In genomic region chr5:9733456-9733855, GRCh38 we compare ENCODE assay signal across 26 cellular contexts.
"Had no signal": no experiment of that assay in that cellular context is flagged by ENCODE, and none has a peak within 500 bp of the region (broad histone marks: within the 10 kb centered on the region; RNA-seq: fewer than 3 reads in every experiment).

No MANE protein-coding gene starts in this region.

- H3K9me3 Mint-ChIP-seq: activated CD4-positive, alpha-beta T cell treated with anti-CD3 and anti-CD28 coated beads, Interleukin-2, amount 10 ng/mL, durations not matched to agents 7 days and 5 days; activated CD8-positive, alpha-beta T cell treated with anti-CD3 and anti-CD28 coated beads for 36 hours; neural crest cell had no signal

- ATAC-seq: activated CD4-positive, CD25-positive, alpha-beta regulatory T cell treated with anti-CD3 and anti-CD28 coated beads, Interleukin-2, amount 50 U/mL, for 24 hours; activated CD8-positive, alpha-beta memory T cell treated with anti-CD3 and anti-CD28 coated beads, Interleukin-2, amount 10 ng/mL, durations not matched to agents 7 days and 5 days; activated CD8-positive, alpha-beta T cell treated with anti-CD3 and anti-CD28 coated beads for 36 hours; activated naive CD8-positive, alpha-beta T cell treated with anti-CD3 and anti-CD28 coated beads, Interleukin-2, amount 50 U/mL, for 24 hours; gastroesophageal sphincter; left cardiac atrium; right lobe of liver; stimulated activated effector memory CD8-positive, alpha-beta T cell treated with anti-CD3 and anti-CD28 coated beads, Interleukin-12 subunit alpha, Interleukin-12 subunit beta, amount 100 ng/mL, for 72 hours; stimulated activated naive CD8-positive, alpha-beta T cell treated with anti-CD3 and anti-CD28 coated beads, Interleukin-15, amount 100 ng/mL, for 72 hours had no signal

- H3K4me3 Mint-ChIP-seq: activated CD4-positive, alpha-beta T cell treated with anti-CD3 and anti-CD28 coated beads, Interleukin-2, amount 10 ng/mL, durations not matched to agents 7 days and 5 days; activated CD8-positive, alpha-beta memory T cell treated with anti-CD3 and anti-CD28 coated beads, Interleukin-2, amount 10 ng/mL, durations not matched to agents 7 days and 5 days; activated CD8-positive, alpha-beta T cell treated with anti-CD3 and anti-CD28 coated beads for 36 hours; activated naive CD8-positive, alpha-beta T cell treated with anti-CD3 and anti-CD28 coated beads, Interleukin-2, amount 50 U/mL, for 24 hours; brain; memory B cell; neural crest cell; stimulated activated effector memory CD8-positive, alpha-beta T cell treated with anti-CD3 and anti-CD28 coated beads, Interleukin-12 subunit alpha, Interleukin-12 subunit beta, amount 100 ng/mL, for 72 hours; stimulated activated naive CD8-positive, alpha-beta T cell treated with anti-CD3 and anti-CD28 coated beads, Interleukin-15, amount 100 ng/mL, for 72 hours had no signal

- H3K9me3 ChIP-seq: gastroesophageal sphincter, right lobe of liver, tibial nerve had no signal

- H3K4me1 Mint-ChIP-seq: activated CD4-positive, alpha-beta T cell treated with anti-CD3 and anti-CD28 coated beads, Interleukin-2, amount 10 ng/mL, durations not matched to agents 7 days and 5 days; activated CD8-positive, alpha-beta memory T cell treated with anti-CD3 and anti-CD28 coated beads, Interleukin-2, amount 10 ng/mL, durations not matched to agents 7 days and 5 days; activated naive CD8-positive, alpha-beta T cell treated with anti-CD3 and anti-CD28 coated beads, Interleukin-2, amount 50 U/mL, for 24 hours; brain; memory B cell; neural crest cell; stimulated activated effector memory CD8-positive, alpha-beta T cell treated with anti-CD3 and anti-CD28 coated beads, Interleukin-12 subunit alpha, Interleukin-12 subunit beta, amount 100 ng/mL, for 72 hours; stimulated activated naive CD8-positive, alpha-beta T cell treated with anti-CD3 and anti-CD28 coated beads, Interleukin-15, amount 100 ng/mL, for 72 hours had no signal

- H3K27ac Mint-ChIP-seq: activated CD4-positive, alpha-beta T cell treated with anti-CD3 and anti-CD28 coated beads, Interleukin-2, amount 10 ng/mL, durations not matched to agents 7 days and 5 days; activated CD8-positive, alpha-beta memory T cell treated with anti-CD3 and anti-CD28 coated beads, Interleukin-2, amount 10 ng/mL, durations not matched to agents 7 days and 5 days; activated CD8-positive, alpha-beta T cell treated with anti-CD3 and anti-CD28 coated beads for 36 hours; activated naive CD8-positive, alpha-beta T cell treated with anti-CD3 and anti-CD28 coated beads, Interleukin-2, amount 50 U/mL, for 24 hours; memory B cell; stimulated activated effector memory CD8-positive, alpha-beta T cell treated with anti-CD3 and anti-CD28 coated beads, Interleukin-12 subunit alpha, Interleukin-12 subunit beta, amount 100 ng/mL, for 72 hours; stimulated activated naive CD8-positive, alpha-beta T cell treated with anti-CD3 and anti-CD28 coated beads, Interleukin-15, amount 100 ng/mL, for 72 hours had no signal

- H3K27me3 Mint-ChIP-seq: activated CD4-positive, alpha-beta T cell treated with anti-CD3 and anti-CD28 coated beads, Interleukin-2, amount 10 ng/mL, durations not matched to agents 7 days and 5 days; activated CD8-positive, alpha-beta memory T cell treated with anti-CD3 and anti-CD28 coated beads, Interleukin-2, amount 10 ng/mL, durations not matched to agents 7 days and 5 days; activated CD8-positive, alpha-beta T cell treated with anti-CD3 and anti-CD28 coated beads for 36 hours; activated naive CD8-positive, alpha-beta T cell treated with anti-CD3 and anti-CD28 coated beads, Interleukin-2, amount 50 U/mL, for 24 hours; brain; stimulated activated naive CD8-positive, alpha-beta T cell treated with anti-CD3 and anti-CD28 coated beads, Interleukin-15, amount 100 ng/mL, for 72 hours had no signal

- DNase-seq: activated CD4-positive, alpha-beta T cell treated with anti-CD3 and anti-CD28 coated beads, Interleukin-2, amount 10 ng/mL, durations not matched to agents 7 days and 5 days; activated CD8-positive, alpha-beta memory T cell treated with anti-CD3 and anti-CD28 coated beads, Interleukin-2, amount 10 ng/mL, durations not matched to agents 7 days and 5 days; activated CD8-positive, alpha-beta T cell treated with anti-CD3 and anti-CD28 coated beads for 36 hours; activated effector memory CD4-positive, alpha-beta T cell treated with anti-CD3 and anti-CD28 coated beads, Interleukin-2, amount 50 U/mL, for 16 hours; activated naive CD4-positive, alpha-beta T cell treated with anti-CD3 and anti-CD28 coated beads, Interleukin-2, amount 50 U/mL, for 16 hours; activated naive CD8-positive, alpha-beta T cell treated with anti-CD3 and anti-CD28 coated beads, Interleukin-2, amount 50 U/mL, for 24 hours; activated T-cell treated with anti-CD3 and anti-CD28 coated beads for 4 hours; aorta; dermis blood vessel endothelial cell; effector CD8-positive, alpha-beta T cell; erythroblast; head of caudate nucleus; hypothalamus; left cardiac atrium; posterior cingulate gyrus; right lobe of liver; small intestine; stimulated activated CD4-positive, alpha-beta T cell treated with anti-CD3 and anti-CD28 coated beads, Interleukin-2, amount 100 ng/mL, for 24 hours; stimulated activated naive CD8-positive, alpha-beta T cell treated with anti-CD3 and anti-CD28 coated beads, Interleukin-15, amount 100 ng/mL, for 72 hours had no signal

- H3K4me1 ChIP-seq: gastroesophageal sphincter, right lobe of liver, tibial nerve had no signal

- H3K27ac ChIP-seq: gastroesophageal sphincter, right lobe of liver, tibial nerve had no signal

- H3K36me3 Mint-ChIP-seq: activated CD8-positive, alpha-beta memory T cell treated with anti-CD3 and anti-CD28 coated beads, Interleukin-2, amount 10 ng/mL, durations not matched to agents 7 days and 5 days; brain; memory B cell had no signal

- H3K36me3 ChIP-seq: gastroesophageal sphincter, right lobe of liver, tibial nerve had no signal

- H3K4me3 ChIP-seq: gastroesophageal sphincter, right lobe of liver, tibial nerve had no signal

- H3K27me3 ChIP-seq: gastroesophageal sphincter, right lobe of liver, tibial nerve had no signal
